19 cellular contexts compared by ENCODE assay signal in genomic region chr5:135706474-135706873, GRCh38.
"Had no signal": no experiment of that assay in that cellular context is flagged by ENCODE, and none has a peak within 500 bp of the region (broad histone marks: within the 10 kb centered on the region; RNA-seq: fewer than 3 reads in every experiment).

No MANE protein-coding gene starts in this region.

- H3K27ac ChIP-seq: HL-60, KMS-11 had no signal

- H3K36me3 Mint-ChIP-seq: IgD-negative memory B cell had no signal

- H3K4me2 ChIP-seq: KMS-11, SK-N-SH had no signal

- H3K4me3 Mint-ChIP-seq: IgD-negative memory B cell had no signal

- ATAC-seq: K562 had no signal

- H3K9me3 ChIP-seq: SK-N-SH had no signal

- H3K4me1 Mint-ChIP-seq: IgD-negative memory B cell had no signal

- H3K27ac Mint-ChIP-seq: IgD-negative memory B cell had no signal

- DNase-seq: Kasumi-1, MM.1S, NCI-H1092 treated with DMSO at 0.1 percent for 48 hours, NCI-H1436, NCI-H187, NCI-H2029, NCI-H2081 treated with DMSO at 0.1 percent for 48 hours, NCI-H2171, NCI-H226, NCI-H446, NCI-H510A, NCI-H524 treated with DMSO at 0.1 percent for 48 hours, NCI-H774, SHP77, SK-N-SH had no signal

- H3K9ac ChIP-seq: KMS-11, SK-N-SH had no signal

- H3K4me3 ChIP-seq: K562 had no signal
